ENCODE assay signal across 25 cellular contexts in the genomic region with DNA sequence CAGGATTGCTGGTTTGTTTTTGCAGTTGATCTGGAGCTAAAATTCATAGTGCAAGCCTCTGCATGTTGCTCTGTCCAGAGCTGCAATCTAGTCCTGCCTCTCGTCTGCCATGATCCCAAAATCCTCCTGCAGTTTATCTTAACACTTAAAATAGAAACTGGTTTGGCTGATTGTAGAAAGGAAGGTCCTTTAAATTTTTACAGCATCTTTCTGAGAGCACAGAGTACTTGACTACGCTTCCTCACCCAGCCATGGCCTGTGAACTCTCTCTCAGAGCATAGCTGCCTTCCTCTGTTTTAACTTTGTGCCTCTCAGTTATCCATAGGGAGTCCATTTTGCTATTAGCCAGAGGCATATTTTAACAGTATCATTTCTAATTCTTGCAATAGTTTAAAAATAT.
DNase-seq lines count a peak whose midpoint lies in the region; ATAC-seq and TF ChIP-seq lines count a peak whose summit lies in the region.
"Had no signal": no experiment of that assay in that cellular context is flagged by ENCODE, and none has a peak within 500 bp of the region (broad histone marks: within the 10 kb centered on the region; RNA-seq: fewer than 3 reads in every experiment).

No MANE protein-coding gene starts in this region.

- H3F3A ChIP-seq in smooth muscle cell (ENCODE audit: low read depth) = peaks cover 13% of the 10 kb centered on the region

- no peaks in the 10 kb centered on the region for H3K79me2 ChIP-seq in smooth muscle cell (ENCODE audit: low read depth)

- H3K4me3 ChIP-seq in right atrium auricular region = no peak overlapping the region
- no peak overlapping the region for H3K4me3 ChIP-seq in heart right ventricle
- H3K4me3 ChIP-seq in smooth muscle cell = no peak overlapping the region
- H3K4me3 ChIP-seq: thoracic aorta, vagina had no signal

- H3K27ac ChIP-seq in right atrium auricular region (peak overlapping the region in 1 of 2 donors; percentile 63), heart right ventricle (peak overlapping the region in 1 of 10 donors; percentile 65), smooth muscle cell (ENCODE audit: low read depth) (peak overlapping the region; percentile 40)
- H3K27ac ChIP-seq: HL-60, thoracic aorta, vagina had no signal

- peaks cover 3% of the 10 kb centered on the region for H3K27me3 Mint-ChIP-seq in brain
- H3K27me3 Mint-ChIP-seq: activated CD4-positive, alpha-beta T cell treated with anti-CD3 and anti-CD28 coated beads, Interleukin-2, amount 10 ng/mL, durations not matched to agents 7 days and 5 days; naive thymus-derived CD4-positive, alpha-beta T cell had no signal

- H3K36me3 Mint-ChIP-seq in brain = no peaks in the 10 kb centered on the region
- H3K36me3 Mint-ChIP-seq: naive thymus-derived CD4-positive, alpha-beta T cell had no signal

- TF ChIP-seq CTCF in right atrium auricular region (IDR thresholded peaks at IDR 0.05) (no peak), brain (conservative IDR thresholded peaks at IDR 0.05) (no peak), heart right ventricle (IDR thresholded peaks at IDR 0.05) (no peak), smooth muscle cell (IDR thresholded peaks at IDR 0.05; ENCODE audit: borderline replicate concordance, insufficient read depth, poor library complexity, severe bottlenecking) (no peak)

- WGBS in heart right ventricle, 2 donors = 27 to 38% methylated on average over 2 of the region's 2 CpGs
- WGBS in smooth muscle cell (ENCODE audit: low lambda C conversion rate) = 13% methylated on average over 2 of the region's 2 CpGs

- ATAC-seq in Right ventricle myocardium superior (ENCODE audit: poor library complexity) (peak; percentile 87), heart right ventricle (peak in 6 of 8 donors; percentile 29 to 88 (median 66)), GM21423 (IDR thresholded peaks at IDR 0.05; ENCODE audit: unreplicated experiment) (no peak), sciatic nerve (no peak)
- ATAC-seq: naive thymus-derived CD4-positive, alpha-beta T cell had no signal

- no peak overlapping the region for H3K4me3 Mint-ChIP-seq in brain
- H3K4me3 Mint-ChIP-seq: activated CD4-positive, alpha-beta T cell treated with anti-CD3 and anti-CD28 coated beads, Interleukin-2, amount 10 ng/mL, durations not matched to agents 7 days and 5 days; activated naive CD4-positive, alpha-beta T cell treated with anti-CD3 and anti-CD28 coated beads for 36 hours; mesothelial cell of epicardium; naive thymus-derived CD4-positive, alpha-beta T cell had no signal

- no peaks in the 10 kb centered on the region for H3K4me1 Mint-ChIP-seq in brain
- H3K4me1 Mint-ChIP-seq: activated CD4-positive, alpha-beta T cell treated with anti-CD3 and anti-CD28 coated beads, Interleukin-2, amount 10 ng/mL, durations not matched to agents 7 days and 5 days; naive thymus-derived CD4-positive, alpha-beta T cell had no signal

- H3K9me3 ChIP-seq in right atrium auricular region (peaks cover 0 to 7% of the 10 kb centered on the region in 2 donors), heart right ventricle (peaks cover 0 to 9% (median 0%) of the 10 kb centered on the region in 11 donors), smooth muscle cell (replicated peaks; ENCODE audit: low read depth) (no peaks in the 10 kb centered on the region)
- H3K9me3 ChIP-seq: BE2C, thoracic aorta, vagina had no signal

- H3K4me1 ChIP-seq in right atrium auricular region = peaks cover 0 to 4% of the 10 kb centered on the region in 2 donors
- H3K4me1 ChIP-seq in heart right ventricle = peaks cover 0 to 6% (median 0%) of the 10 kb centered on the region in 9 donors
- no peaks in the 10 kb centered on the region for H3K4me1 ChIP-seq in smooth muscle cell (ENCODE audit: low read depth)
- H3K4me1 ChIP-seq: BE2C, vagina had no signal

- peak overlapping the region in 3 of 5 experiments; percentile 11 to 54 (median 39) for H3K27ac Mint-ChIP-seq in brain
- H3K27ac Mint-ChIP-seq: activated CD4-positive, alpha-beta T cell treated with anti-CD3 and anti-CD28 coated beads, Interleukin-2, amount 10 ng/mL, durations not matched to agents 7 days and 5 days; activated naive CD4-positive, alpha-beta T cell treated with anti-CD3 and anti-CD28 coated beads for 36 hours; naive thymus-derived CD4-positive, alpha-beta T cell had no signal

- no peaks in the 10 kb centered on the region for H4K20me1 ChIP-seq in smooth muscle cell (ENCODE audit: low read depth)

- peak overlapping the region; percentile 49 for H3K4me2 ChIP-seq in smooth muscle cell

- peak overlapping the region; percentile 86 for H2AFZ ChIP-seq in smooth muscle cell (ENCODE audit: low read depth)

- H3K9ac ChIP-seq in smooth muscle cell (ENCODE audit: low read depth) = no peak overlapping the region

- intact Hi-C loops in Right ventricle myocardium superior (cut with DNase I) = no loop called here
- intact Hi-C loops in heart right ventricle (cut with DNase I) = no loop called here
- intact Hi-C loops in sciatic nerve (cut with DNase I) = no loop called here

- H3K9me3 Mint-ChIP-seq in brain = peaks cover 0 to 23% (median 7%) of the 10 kb centered on the region in 5 experiments

- H3K36me3 ChIP-seq in right atrium auricular region (no peaks in the 10 kb centered on the region), heart right ventricle (no peaks in the 10 kb centered on the region), smooth muscle cell (ENCODE audit: low read depth) (no peaks in the 10 kb centered on the region)
- H3K36me3 ChIP-seq: BE2C, thoracic aorta, vagina, WERI-Rb-1 had no signal

- DNase-seq in Right ventricle myocardium superior (no peak), right atrium auricular region (ENCODE audit: low spot score) (no peak), heart right ventricle (no peak), smooth muscle cell (lab: John Stamatoyannopoulos, UW; ENCODE audit: unreplicated experiment) (no peak), NCI-H748 treated with DMSO at 0.1 percent for 48 hours (lab: John Stamatoyannopoulos, UW) (no peak), sciatic nerve (ENCODE audit: low spot score) (no peak)
- DNase-seq: activated CD4-positive, alpha-beta T cell treated with anti-CD3 and anti-CD28 coated beads, Interleukin-2, amount 10 ng/mL, durations not matched to agents 7 days and 5 days; activated naive CD4-positive, alpha-beta T cell treated with anti-CD3 and anti-CD28 coated beads for 36 hours; BE2C; naive thymus-derived CD4-positive, alpha-beta T cell; NCI-H1105; NCI-H2029; NCI-H774; retina; stimulated activated CD4-positive, alpha-beta T cell treated with anti-CD3 and anti-CD28 coated beads, Interleukin-12 subunit alpha, Interleukin-12 subunit beta, amount 100 ng/mL, for 4 hours; stimulated activated CD4-positive, alpha-beta T cell treated with anti-CD3 and anti-CD28 coated beads, Interleukin-4, amount 100 ng/mL, for 4 hours; stimulated activated naive CD4-positive, alpha-beta T cell treated with Interleukin-2 at 50 U/mL for 16 hours; T-helper 9 cell; WERI-Rb-1 had no signal

- no peaks in the 10 kb centered on the region for H3K27me3 ChIP-seq in right atrium auricular region
- H3K27me3 ChIP-seq in heart right ventricle = no peaks in the 10 kb centered on the region
- H3K27me3 ChIP-seq in smooth muscle cell (ENCODE audit: low read depth) = no peaks in the 10 kb centered on the region
- H3K27me3 ChIP-seq: BE2C, vagina had no signal

Comparison
In these comparisons a context has a peak if more than half of its experiments do, and no peak if none do; other contexts are left out.
1. ATAC-seq: peak in Right ventricle myocardium superior (single experiment) and heart right ventricle (6 of 8); none in GM21423 (single experiment) and sciatic nerve (single experiment).